ENCODE assay signal across 8 cellular contexts in the genomic region with DNA sequence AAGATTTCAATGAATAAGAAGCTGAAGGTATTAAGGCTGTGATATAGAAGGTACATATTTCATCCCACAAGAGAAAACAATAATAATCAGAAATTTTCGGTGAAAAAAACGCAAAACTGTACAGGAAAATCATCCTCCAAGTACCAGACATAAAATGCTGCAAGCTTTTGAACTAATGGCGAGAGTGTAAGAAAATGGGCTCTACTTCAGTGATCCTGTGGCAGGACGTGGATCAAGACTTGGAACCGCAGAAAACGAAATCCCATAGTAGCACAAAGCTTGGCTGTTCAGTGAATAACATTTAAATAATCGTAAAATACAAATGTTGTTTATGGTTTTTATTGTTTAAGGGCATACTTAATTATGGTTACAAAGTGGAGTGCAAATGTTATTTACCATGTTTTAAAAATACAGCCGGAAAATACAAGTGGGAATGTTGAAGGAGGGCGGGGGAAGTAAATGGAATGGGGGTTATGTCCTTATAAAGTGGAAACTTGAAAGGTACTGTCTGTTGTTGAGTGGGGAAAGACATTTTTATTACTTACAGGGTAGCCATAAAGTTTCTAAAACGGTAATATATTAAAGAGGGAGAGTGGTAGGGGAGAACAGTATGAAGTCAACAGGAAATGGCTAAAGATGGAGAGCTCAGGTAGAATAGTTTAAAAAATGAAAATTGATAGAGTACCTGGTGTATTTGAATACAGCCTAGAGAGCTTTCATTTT. TPM values are rescaled to one million over a fixed set of nuclear protein-coding genes. Genes with fewer than 3 reads are reported as not detected.
DNase-seq lines count a peak whose midpoint lies in the region; ATAC-seq and TF ChIP-seq lines count a peak whose summit lies in the region.

No MANE protein-coding gene starts in this region.

- H3F3A ChIP-seq in smooth muscle cell (ENCODE audit: low read depth): no peaks in the 10 kb centered on the region

- H3K27ac Mint-ChIP-seq in activated T-helper 1 cell treated with anti-CD3 and anti-CD28 coated beads, Interleukin-12 subunit alpha, Interleukin-12 subunit beta, Interleukin-2, Interleukin-4 antibody, amounts not matched to agents 30 ng/mL and 10 ng/mL and 1 ng/mL, durations not matched to agents 14 hours and 24 hours and 36 hours: peak overlapping the region; percentile 100

- peaks cover 51% of the 10 kb centered on the region for H3K4me1 Mint-ChIP-seq in activated T-helper 1 cell treated with anti-CD3 and anti-CD28 coated beads, Interleukin-12 subunit alpha, Interleukin-12 subunit beta, Interleukin-2, Interleukin-4 antibody, amounts not matched to agents 30 ng/mL and 10 ng/mL and 1 ng/mL, durations not matched to agents 14 hours and 24 hours and 36 hours (ENCODE audit: low read depth)

- no peaks in the 10 kb centered on the region for H3K27me3 Mint-ChIP-seq in activated T-helper 1 cell treated with anti-CD3 and anti-CD28 coated beads, Interleukin-12 subunit alpha, Interleukin-12 subunit beta, Interleukin-2, Interleukin-4 antibody, amounts not matched to agents 30 ng/mL and 10 ng/mL and 1 ng/mL, durations not matched to agents 14 hours and 24 hours and 36 hours (ENCODE audit: insufficient read depth)

- peak overlapping the region; percentile 89 for H3K4me3 ChIP-seq in Karpas-422 (ENCODE audit: low read length)
- peak overlapping the region; percentile 98 for H3K4me3 ChIP-seq in iPS-11a (ENCODE audit: low read depth, low read length)
- peak overlapping the region; percentile 67 for H3K4me3 ChIP-seq in smooth muscle cell

- H3K36me3 ChIP-seq in Karpas-422 (ENCODE audit: insufficient read depth, low read length) (peaks cover 29% of the 10 kb centered on the region), smooth muscle cell (ENCODE audit: low read depth) (no peaks in the 10 kb centered on the region)

- H3K4me1 ChIP-seq in Karpas-422 (ENCODE audit: low read length) (peaks cover 33% of the 10 kb centered on the region), smooth muscle cell (ENCODE audit: low read depth) (peaks cover 17% of the 10 kb centered on the region)

- H3K9me3 Mint-ChIP-seq in activated T-helper 1 cell treated with anti-CD3 and anti-CD28 coated beads, Interleukin-12 subunit alpha, Interleukin-12 subunit beta, Interleukin-2, Interleukin-4 antibody, amounts not matched to agents 30 ng/mL and 10 ng/mL and 1 ng/mL, durations not matched to agents 14 hours and 24 hours and 36 hours: no peaks in the 10 kb centered on the region

- peak; percentile 61 for DNase-seq in DMS114 treated with DMSO at 0.1 percent for 48 hours (lab: John Stamatoyannopoulos, UW; ENCODE audit: unreplicated experiment)
- DNase-seq in Karpas-422: no peak
- no peak for DNase-seq in activated T-helper 1 cell treated with anti-CD3 and anti-CD28 coated beads, Interleukin-12 subunit alpha, Interleukin-12 subunit beta, Interleukin-2, Interleukin-4 antibody, amounts not matched to agents 30 ng/mL and 10 ng/mL and 1 ng/mL, durations not matched to agents 14 hours and 24 hours and 36 hours (ENCODE audit: low spot score)
- no peak for DNase-seq in smooth muscle cell (lab: John Stamatoyannopoulos, UW; ENCODE audit: unreplicated experiment)
- no peak for DNase-seq in activated effector memory CD4-positive, alpha-beta T cell treated with Interleukin-2 at 50 U/mL for 16 hours
- DNase-seq in left lobe of liver (ENCODE audit: low spot score): no peak

- peaks cover 93% of the 10 kb centered on the region for H3K79me2 ChIP-seq in Karpas-422 (ENCODE audit: low read length)
- H3K79me2 ChIP-seq in smooth muscle cell (ENCODE audit: low read depth): peaks cover 69% of the 10 kb centered on the region

- peak overlapping the region; percentile 73; the same call in 1 of the 2 replicates for H3K27ac ChIP-seq in Karpas-422 (ENCODE audit: low read length)
- H3K27ac ChIP-seq in smooth muscle cell (ENCODE audit: low read depth): peak overlapping the region; percentile 96

- intact Hi-C loops in activated T-helper 1 cell treated with anti-CD3 and anti-CD28 coated beads, Interleukin-12 subunit alpha, Interleukin-12 subunit beta, Interleukin-2, Interleukin-4 antibody, amounts not matched to agents 30 ng/mL and 10 ng/mL and 1 ng/mL, durations not matched to agents 14 hours and 24 hours and 36 hours (cut with micrococcal nuclease): loop anchor here (1.0 to 10.0 kb wide), 7 partner anchors 35 to 1183 kb away; a partner anchor contains a TSS

- H3K9me3 ChIP-seq in Karpas-422 (ENCODE audit: low read length): no peaks in the 10 kb centered on the region; the same call in 1 of the 2 replicates
- no peaks in the 10 kb centered on the region for H3K9me3 ChIP-seq in smooth muscle cell (replicated peaks; ENCODE audit: low read depth)

- peaks cover 40% of the 10 kb centered on the region for H3K36me3 Mint-ChIP-seq in activated T-helper 1 cell treated with anti-CD3 and anti-CD28 coated beads, Interleukin-12 subunit alpha, Interleukin-12 subunit beta, Interleukin-2, Interleukin-4 antibody, amounts not matched to agents 30 ng/mL and 10 ng/mL and 1 ng/mL, durations not matched to agents 14 hours and 24 hours and 36 hours (ENCODE audit: low read depth)

- H4K20me1 ChIP-seq in Karpas-422 (ENCODE audit: insufficient read depth, low read depth, low read length) (peaks cover 41% of the 10 kb centered on the region), smooth muscle cell (ENCODE audit: low read depth) (peaks cover 22% of the 10 kb centered on the region)

- TF ChIP-seq CTCF in smooth muscle cell (IDR thresholded peaks at IDR 0.05; ENCODE audit: borderline replicate concordance, insufficient read depth, poor library complexity, severe bottlenecking): no peak

- no peak overlapping the region for H2AFZ ChIP-seq in Karpas-422 (ENCODE audit: low read length)
- peak overlapping the region; percentile 68 for H2AFZ ChIP-seq in smooth muscle cell (ENCODE audit: low read depth)

- H3K4me2 ChIP-seq in Karpas-422 (ENCODE audit: low read depth, low read length, poor library complexity, severe bottlenecking) (peak overlapping the region; percentile 87), smooth muscle cell (peak overlapping the region; percentile 90)

- peak overlapping the region; percentile 99 for H3K4me3 Mint-ChIP-seq in activated T-helper 1 cell treated with anti-CD3 and anti-CD28 coated beads, Interleukin-12 subunit alpha, Interleukin-12 subunit beta, Interleukin-2, Interleukin-4 antibody, amounts not matched to agents 30 ng/mL and 10 ng/mL and 1 ng/mL, durations not matched to agents 14 hours and 24 hours and 36 hours

- H3K9ac ChIP-seq in Karpas-422 (ENCODE audit: low read length): peak overlapping the region; percentile 85
- peak overlapping the region; percentile 95 for H3K9ac ChIP-seq in smooth muscle cell (ENCODE audit: low read depth)

- ATAC-seq in HG03432 (IDR thresholded peaks at IDR 0.05; ENCODE audit: unreplicated experiment) (no peak), left lobe of liver (no peak)

- H3K27me3 ChIP-seq in Karpas-422 (ENCODE audit: low read length) (no peaks in the 10 kb centered on the region), smooth muscle cell (ENCODE audit: low read depth) (no peaks in the 10 kb centered on the region)

- no peaks in the 10 kb centered on the region for H3K9me2 ChIP-seq in Karpas-422 (replicated peaks; ENCODE audit: insufficient read depth, low read length)

- 2% methylated on average over 10 of the region's 10 CpGs for WGBS in smooth muscle cell (ENCODE audit: low lambda C conversion rate)

RNA-seq across cellular contexts. Expression of a gene that starts 1.1 kb away (rescaled TPM):
- 4.9 and 9.0 TPM in 2 replicates for total RNA-seq in Karpas-422 (2014; rRNA removed; shearing (Covaris generic); ENCODE audit: low replicate concordance)
- 10.4 and 11.3 TPM in 2 replicates for total RNA-seq in activated T-helper 1 cell treated with anti-CD3 and anti-CD28 coated beads, Interleukin-12 subunit alpha, Interleukin-12 subunit beta, Interleukin-2, Interleukin-4 antibody, amounts not matched to agents 30 ng/mL and 10 ng/mL and 1 ng/mL, durations not matched to agents 14 hours and 24 hours and 36 hours
- total RNA-seq in smooth muscle cell: 9.5 and 10.7 TPM in 2 replicates
- 9.4 and 11.1 TPM in 2 replicates for polyA plus RNA-seq in smooth muscle cell
- 6.4 TPM for total RNA-seq in left lobe of liver

RNA-seq across cellular contexts. Expression of a gene that starts 14.6 kb away (rescaled TPM):
- total RNA-seq in Karpas-422 (2014; rRNA removed; shearing (Covaris generic); ENCODE audit: low replicate concordance): not detected in 2 replicates
- total RNA-seq in activated T-helper 1 cell treated with anti-CD3 and anti-CD28 coated beads, Interleukin-12 subunit alpha, Interleukin-12 subunit beta, Interleukin-2, Interleukin-4 antibody, amounts not matched to agents 30 ng/mL and 10 ng/mL and 1 ng/mL, durations not matched to agents 14 hours and 24 hours and 36 hours: not detected in 2 replicates
- total RNA-seq in smooth muscle cell (not detected in 2 replicates), left lobe of liver (not detected)
- not detected in 2 replicates for polyA plus RNA-seq in smooth muscle cell

RNA-seq across cellular contexts. Expression of a gene that starts 37.7 kb away (rescaled TPM):
- total RNA-seq in Karpas-422 (2014; rRNA removed; shearing (Covaris generic); ENCODE audit: low replicate concordance): 6.0 and 13.9 TPM in 2 replicates
- total RNA-seq in activated T-helper 1 cell treated with anti-CD3 and anti-CD28 coated beads, Interleukin-12 subunit alpha, Interleukin-12 subunit beta, Interleukin-2, Interleukin-4 antibody, amounts not matched to agents 30 ng/mL and 10 ng/mL and 1 ng/mL, durations not matched to agents 14 hours and 24 hours and 36 hours: 3.8 and 4.5 TPM in 2 replicates
- total RNA-seq in smooth muscle cell (2.2 and 3.9 TPM in 2 replicates), left lobe of liver (1.4 TPM)
- polyA plus RNA-seq in smooth muscle cell: not detected in 2 replicates
